In genomic region chr22:39115976-39116621, GRCh38 we compare ENCODE assay signal across 20 cellular contexts. TPM values are rescaled to one million over a fixed set of nuclear protein-coding genes. Genes with fewer than 3 reads are reported as not detected.
A peak's percentile ranks its signal among the peaks of the same experiment; 100 is the strongest.
DNase-seq lines count a peak whose midpoint lies in the region; ATAC-seq, FAIRE-seq and TF ChIP-seq lines count a peak whose summit lies in the region.
"Had no signal": no experiment of that assay in that cellular context is flagged by ENCODE, and none has a peak within 500 bp of the region (broad histone marks: within the 10 kb centered on the region; RNA-seq: fewer than 3 reads in every experiment).

No MANE protein-coding gene starts in this region.

- H3K4me1 Mint-ChIP-seq in activated naive CD4-positive, alpha-beta T cell treated with anti-CD3 and anti-CD28 coated beads, Interleukin-2, amount 50 U/mL, for 24 hours = peaks cover 30% of the 10 kb centered on the region
- H3K4me1 Mint-ChIP-seq in T-cell = peaks cover 14 to 38% (median 25%) of the 10 kb centered on the region in 3 donors
- H3K4me1 Mint-ChIP-seq in central memory CD8-positive, alpha-beta T cell = peaks cover 52% of the 10 kb centered on the region
- peaks cover 64% of the 10 kb centered on the region for H3K4me1 Mint-ChIP-seq in stimulated activated naive CD8-positive, alpha-beta T cell treated with anti-CD3 and anti-CD28 coated beads, Interleukin-15, amount 100 ng/mL, for 72 hours
- peaks cover 41% of the 10 kb centered on the region for H3K4me1 Mint-ChIP-seq in WTC11

- no peaks in the 10 kb centered on the region for H3K36me3 Mint-ChIP-seq in activated naive CD4-positive, alpha-beta T cell treated with anti-CD3 and anti-CD28 coated beads, Interleukin-2, amount 50 U/mL, for 24 hours
- H3K36me3 Mint-ChIP-seq in T-cell (no peaks in the 10 kb centered on the region), WTC11 (no peaks in the 10 kb centered on the region)
- peaks cover 12% of the 10 kb centered on the region for H3K36me3 Mint-ChIP-seq in central memory CD8-positive, alpha-beta T cell (ENCODE audit: insufficient read depth)

- H3K9me3 Mint-ChIP-seq in activated naive CD4-positive, alpha-beta T cell treated with anti-CD3 and anti-CD28 coated beads, Interleukin-2, amount 50 U/mL, for 24 hours = no peaks in the 10 kb centered on the region
- H3K9me3 Mint-ChIP-seq in T-cell (no peaks in the 10 kb centered on the region), WTC11 (no peaks in the 10 kb centered on the region)
- H3K9me3 Mint-ChIP-seq in central memory CD8-positive, alpha-beta T cell = no peaks in the 10 kb centered on the region
- H3K9me3 Mint-ChIP-seq in stimulated activated naive CD8-positive, alpha-beta T cell treated with anti-CD3 and anti-CD28 coated beads, Interleukin-15, amount 100 ng/mL, for 72 hours = no peaks in the 10 kb centered on the region
- H3K9me3 Mint-ChIP-seq: T-helper 1 cell treated with Interleukin-12 subunit alpha and Interleukin-12 subunit beta and Interleukin-4 antibody, amounts not matched to agents 30 μg/mL and 1 μg/mL, for 36 hours had no signal

- peak in 2 of 4 experiments; percentile 41 to 50 for ATAC-seq in T-cell (replicated peaks in 1 of 4)
- peak; percentile 50 for ATAC-seq in central memory CD8-positive, alpha-beta T cell (replicated peaks; ENCODE audit: extremely low read depth, poor library complexity, severe bottlenecking)
- ATAC-seq in stimulated activated naive CD8-positive, alpha-beta T cell treated with anti-CD3 and anti-CD28 coated beads, Interleukin-15, amount 100 ng/mL, for 72 hours = peak; percentile 55
- ATAC-seq in WTC11 = no peak
- ATAC-seq: right cardiac atrium had no signal

- no peak for TF ChIP-seq CTCF in WTC11 (IDR thresholded peaks at IDR 0.05)

- peak overlapping the region; percentile 84 for H3K27ac Mint-ChIP-seq in activated naive CD4-positive, alpha-beta T cell treated with anti-CD3 and anti-CD28 coated beads, Interleukin-2, amount 50 U/mL, for 24 hours
- H3K27ac Mint-ChIP-seq in T-cell (peak overlapping the region; percentile 73 to 87), WTC11 (no peak overlapping the region)
- peak overlapping the region; percentile 98 for H3K27ac Mint-ChIP-seq in central memory CD8-positive, alpha-beta T cell (ENCODE audit: low read depth)
- peak overlapping the region in 1 of 2 donors; percentile 81 for H3K27ac Mint-ChIP-seq in stimulated activated naive CD8-positive, alpha-beta T cell treated with anti-CD3 and anti-CD28 coated beads, Interleukin-15, amount 100 ng/mL, for 72 hours

- no peaks in the 10 kb centered on the region for H3K27me3 Mint-ChIP-seq in activated naive CD4-positive, alpha-beta T cell treated with anti-CD3 and anti-CD28 coated beads, Interleukin-2, amount 50 U/mL, for 24 hours
- H3K27me3 Mint-ChIP-seq in T-cell (no peaks in the 10 kb centered on the region), WTC11 (ENCODE audit: low read depth) (peaks cover 49% of the 10 kb centered on the region)
- H3K27me3 Mint-ChIP-seq in central memory CD8-positive, alpha-beta T cell = no peaks in the 10 kb centered on the region
- no peaks in the 10 kb centered on the region for H3K27me3 Mint-ChIP-seq in stimulated activated naive CD8-positive, alpha-beta T cell treated with anti-CD3 and anti-CD28 coated beads, Interleukin-15, amount 100 ng/mL, for 72 hours

- CTCF ChIA-PET in T-cell (lab: Charles Lee) = interaction anchor here (0.6 kb wide), 2 partner anchors 21 to 88 kb away, joined by 3 to 5 read pairs; no protein-coding TSS in a partner anchor
- CTCF ChIA-PET in WTC11 (lab: Charles Lee) = interaction anchor here (1.5 to 2.3 kb wide), 2 partner anchors 19 to 189 kb away, joined by 3 to 6 read pairs; no protein-coding TSS in a partner anchor

- H3K4me3 Mint-ChIP-seq in activated naive CD4-positive, alpha-beta T cell treated with anti-CD3 and anti-CD28 coated beads, Interleukin-2, amount 50 U/mL, for 24 hours = no peak overlapping the region
- H3K4me3 Mint-ChIP-seq in T-cell (no peak overlapping the region), WTC11 (no peak overlapping the region)
- peak overlapping the region; percentile 63 for H3K4me3 Mint-ChIP-seq in central memory CD8-positive, alpha-beta T cell
- H3K4me3 Mint-ChIP-seq in stimulated activated naive CD8-positive, alpha-beta T cell treated with anti-CD3 and anti-CD28 coated beads, Interleukin-15, amount 100 ng/mL, for 72 hours = peak overlapping the region; percentile 31 to 62
- H3K4me3 Mint-ChIP-seq: T-helper 1 cell treated with Interleukin-12 subunit alpha and Interleukin-12 subunit beta and Interleukin-4 antibody, amounts not matched to agents 30 μg/mL and 1 μg/mL, for 36 hours had no signal

- DNase-seq in activated naive CD4-positive, alpha-beta T cell treated with anti-CD3 and anti-CD28 coated beads, Interleukin-2, amount 50 U/mL, for 16 hours = no peak
- no peak for DNase-seq in T-cell
- peak in 1 of 2 donors; percentile 37 for DNase-seq in central memory CD8-positive, alpha-beta T cell (ENCODE audit: low spot score in 2 of 2)
- peak in 1 of 2 donors; percentile 30 for DNase-seq in stimulated activated naive CD8-positive, alpha-beta T cell treated with anti-CD3 and anti-CD28 coated beads, Interleukin-15, amount 100 ng/mL, for 72 hours
- DNase-seq in urothelium cell line (ENCODE audit: low spot score) = no peak
- DNase-seq in WTC11 (ENCODE audit: low spot score) = no peak
- DNase-seq in HPDE6-E6E7 (ENCODE audit: extremely low spot score) = no peak
- DNase-seq: GDM1, NCI-H1048, NCI-H510A treated with DMSO at 0.1 percent for 48 hours, right cardiac atrium, SIG-M5, uterus had no signal

- no peak for FAIRE-seq in urothelium cell line (lab: Jason Lieb, UNC)

- POLR2A ChIA-PET in T-cell (lab: Charles Lee) (interaction anchor here in 1 of 2 donors (0.5 kb wide), 1 partner anchor 73 kb away, joined by 5 read pairs; no protein-coding TSS in a partner anchor), WTC11 (lab: Charles Lee) (no interaction called here)

TF ChIP-seq in WTC11, 78 proteins besides CTCF, POLR2A, EP300 and RAD21:
- no peak for TF ChIP-seq IRF2 (CRISPR knock-in tag; IDR thresholded peaks at IDR 0.05; ENCODE audit: borderline replicate concordance, low read depth)
- no peak for TF ChIP-seq MXD4 (CRISPR knock-in tag; IDR thresholded peaks at IDR 0.05; ENCODE audit: borderline replicate concordance)
- TF ChIP-seq MYBL2 (CRISPR knock-in tag; IDR thresholded peaks at IDR 0.05) = no peak
- no peak for TF ChIP-seq FOXP1 (CRISPR knock-in tag; IDR thresholded peaks at IDR 0.05; ENCODE audit: borderline replicate concordance)
- no peak for TF ChIP-seq ZNF263 (CRISPR knock-in tag; IDR thresholded peaks at IDR 0.05; ENCODE audit: low read depth)
- TF ChIP-seq FOXJ3 (CRISPR knock-in tag; IDR thresholded peaks at IDR 0.05; ENCODE audit: borderline replicate concordance) = no peak
- no peak for TF ChIP-seq TEAD4 (CRISPR knock-in tag; IDR thresholded peaks at IDR 0.05)
- no peak for TF ChIP-seq ZNF416 (CRISPR knock-in tag; IDR thresholded peaks at IDR 0.05)
- TF ChIP-seq TP53 (CRISPR knock-in tag; IDR thresholded peaks at IDR 0.05) = no peak
- TF ChIP-seq GRHL2 (CRISPR knock-in tag; IDR thresholded peaks at IDR 0.05; ENCODE audit: insufficient replicate concordance, severe bottlenecking) = no peak
- TF ChIP-seq ARID4B (CRISPR knock-in tag; IDR thresholded peaks at IDR 0.05; ENCODE audit: borderline replicate concordance) = no peak
- no peak for TF ChIP-seq PRRX2 (CRISPR knock-in tag; IDR thresholded peaks at IDR 0.05)
- TF ChIP-seq IRF1 (CRISPR knock-in tag; IDR thresholded peaks at IDR 0.05) = no peak
- TF ChIP-seq SOX15 (CRISPR knock-in tag; IDR thresholded peaks at IDR 0.05) = no peak

RNA-seq across cellular contexts. Expression of gene APOBEC3H, which starts 19.1 kb away (rescaled TPM):
- total RNA-seq in T-cell = 1 to 10 TPM; 1.1 to 6.9 (median 6.1) TPM
- total RNA-seq in WTC11 (2021) = 0.42 to 0.80 TPM (median 0.66 TPM) in 3 replicates
- total RNA-seq: ascending aorta, chondrocyte, liver, osteocyte, subcutaneous adipose tissue had no signal

RNA-seq across cellular contexts. Expression of gene CBX7, which starts 36.4 kb away (rescaled TPM):
- 100 to 1,000 TPM in 3 of 5 donors, 10 to 100 TPM in 2; 67.4 to 160 (median 149) TPM for total RNA-seq in T-cell
- total RNA-seq in WTC11 (2021) = 10.6 to 11.1 TPM (median 10.6 TPM) in 3 replicates

RNA-seq across cellular contexts. Expression of gene APOBEC3G, which starts 39.0 kb away (rescaled TPM):
- total RNA-seq in T-cell = 10 to 100 TPM; 29.7 to 71.3 (median 62.7) TPM
- 1.8 to 2.2 TPM (median 2.1 TPM) in 3 replicates for total RNA-seq in WTC11 (2021)

Comparison
In these comparisons a context has a peak if more than half of its experiments do, and no peak if none do; other contexts are left out.
1. H3K4me3 Mint-ChIP-seq: peak in central memory CD8-positive, alpha-beta T cell (single experiment) and stimulated activated naive CD8-positive, alpha-beta T cell treated with anti-CD3 and anti-CD28 coated beads, Interleukin-15, amount 100 ng/mL, for 72 hours (2 of 2); none in activated naive CD4-positive, alpha-beta T cell treated with anti-CD3 and anti-CD28 coated beads, Interleukin-2, amount 50 U/mL, for 24 hours (single experiment), T-cell (0 of 3) and WTC11 (single experiment).